ENCODE assay signal across 15 cellular contexts in genomic region chr6:14744212-14744556, GRCh38.
DNase-seq lines count a peak whose midpoint lies in the region; ATAC-seq and TF ChIP-seq lines count a peak whose summit lies in the region.
"Had no signal": no experiment of that assay in that cellular context is flagged by ENCODE, and none has a peak within 500 bp of the region (broad histone marks: within the 10 kb centered on the region; RNA-seq: fewer than 3 reads in every experiment).

No MANE protein-coding gene starts in this region.

- no peak overlapping the region for H3K23ac ChIP-seq in mesenchymal stem cell (ENCODE audit: low read length in 2 of 2)

- H3K4ac ChIP-seq in mesenchymal stem cell (ENCODE audit: low read depth in 1 of 2, low read length in 2 of 2): no peak overlapping the region

- no peak overlapping the region for H3K27ac ChIP-seq in mesenchymal stem cell (ENCODE audit: low read length, poor library complexity, severe bottlenecking)
- H3K27ac ChIP-seq in upper lobe of left lung: peak overlapping the region in 1 of 4 donors; percentile 71

- no peak overlapping the region for H3K4me2 ChIP-seq in mesenchymal stem cell (ENCODE audit: low read length, poor library complexity, severe bottlenecking)

- H2AFZ ChIP-seq in mesenchymal stem cell (ENCODE audit: low read depth, low read length): no peak overlapping the region

- H3K27me3 ChIP-seq in mesenchymal stem cell (ENCODE audit: control insufficient read depth in 1 of 2, insufficient read depth in 1 of 2, low read length in 2 of 2): no peaks in the 10 kb centered on the region
- no peaks in the 10 kb centered on the region for H3K27me3 ChIP-seq in upper lobe of left lung
- H3K27me3 ChIP-seq: BE2C, Peyer's patch had no signal

- no peak overlapping the region for H2BK12ac ChIP-seq in mesenchymal stem cell (ENCODE audit: low read length in 2 of 2)

- H3K9ac ChIP-seq in mesenchymal stem cell (ENCODE audit: low read length): peak overlapping the region; percentile 90

- H3K27ac Mint-ChIP-seq in stimulated activated naive CD8-positive, alpha-beta T cell treated with anti-CD3 and anti-CD28 coated beads, Interleukin-15, Interleukin-2, amounts not matched to agents 100 ng/mL and 50 ng/mL, for 24 hours: peak overlapping the region; percentile 93
- H3K27ac Mint-ChIP-seq in activated naive CD4-positive, alpha-beta T cell treated with anti-CD3 and anti-CD28 coated beads, Interleukin-2, amount 50 U/mL, for 72 hours: peak overlapping the region; percentile 99 to 100
- H3K27ac Mint-ChIP-seq: nephron progenitor cell had no signal

- H3K9me3 ChIP-seq in mesenchymal stem cell (ENCODE audit: control insufficient read depth, low read length) (no peaks in the 10 kb centered on the region), upper lobe of left lung (no peaks in the 10 kb centered on the region)
- H3K9me3 ChIP-seq: BE2C, Peyer's patch had no signal

- peak overlapping the region; percentile 6 for H3K4me3 Mint-ChIP-seq in stimulated activated naive CD8-positive, alpha-beta T cell treated with anti-CD3 and anti-CD28 coated beads, Interleukin-15, Interleukin-2, amounts not matched to agents 100 ng/mL and 50 ng/mL, for 24 hours
- H3K4me3 Mint-ChIP-seq: nephron progenitor cell had no signal

- H2BK5ac ChIP-seq in mesenchymal stem cell (ENCODE audit: low read depth, low read length, poor library complexity, severe bottlenecking): peak overlapping the region; percentile 31

- H3K79me1 ChIP-seq in mesenchymal stem cell (replicated peaks; ENCODE audit: low read length, poor library complexity, severe bottlenecking): no peaks in the 10 kb centered on the region

- peaks cover 88% of the 10 kb centered on the region for H3K4me1 Mint-ChIP-seq in stimulated activated naive CD8-positive, alpha-beta T cell treated with anti-CD3 and anti-CD28 coated beads, Interleukin-15, Interleukin-2, amounts not matched to agents 100 ng/mL and 50 ng/mL, for 24 hours (ENCODE audit: low read depth)

- peak overlapping the region; percentile 20 for H4K91ac ChIP-seq in mesenchymal stem cell (ENCODE audit: low read length)

- H3K14ac ChIP-seq in mesenchymal stem cell (ENCODE audit: low read length in 2 of 2): no peak overlapping the region

- no peaks in the 10 kb centered on the region for H3K27me3 Mint-ChIP-seq in stimulated activated naive CD8-positive, alpha-beta T cell treated with anti-CD3 and anti-CD28 coated beads, Interleukin-15, Interleukin-2, amounts not matched to agents 100 ng/mL and 50 ng/mL, for 24 hours

- H3K4me1 ChIP-seq in mesenchymal stem cell (ENCODE audit: control insufficient read depth, insufficient read depth, low read depth, low read length) (peaks cover 6% of the 10 kb centered on the region), upper lobe of left lung (peaks cover 0 to 7% (median 0%) of the 10 kb centered on the region in 4 donors)
- H3K4me1 ChIP-seq: Peyer's patch had no signal

- H3K36me3 Mint-ChIP-seq in stimulated activated naive CD8-positive, alpha-beta T cell treated with anti-CD3 and anti-CD28 coated beads, Interleukin-15, Interleukin-2, amounts not matched to agents 100 ng/mL and 50 ng/mL, for 24 hours (ENCODE audit: low read depth): peaks cover 20% of the 10 kb centered on the region
- H3K36me3 Mint-ChIP-seq in activated naive CD4-positive, alpha-beta T cell treated with anti-CD3 and anti-CD28 coated beads, Interleukin-2, amount 50 U/mL, for 72 hours: peaks cover 53 to 56% of the 10 kb centered on the region in 2 donors

- no peak overlapping the region for H2BK120ac ChIP-seq in mesenchymal stem cell (ENCODE audit: low read depth, low read length)

- no peak for TF ChIP-seq EP300 in upper lobe of left lung (IDR thresholded peaks at IDR 0.05)

- H4K8ac ChIP-seq in mesenchymal stem cell (ENCODE audit: low read length): no peak overlapping the region

- no peak overlapping the region for H2BK15ac ChIP-seq in mesenchymal stem cell (ENCODE audit: low read depth, poor library complexity, severe bottlenecking)

- H3K36me3 ChIP-seq in mesenchymal stem cell (ENCODE audit: control insufficient read depth in 1 of 2, insufficient read depth in 2 of 2, low read depth in 1 of 2, low read length in 2 of 2) (no peaks in the 10 kb centered on the region), upper lobe of left lung (no peaks in the 10 kb centered on the region)
- H3K36me3 ChIP-seq: BE2C, Peyer's patch had no signal

- no peak for TF ChIP-seq CTCF in upper lobe of left lung (IDR thresholded peaks at IDR 0.05)

- 60% methylated on average over 2 of the region's 3 CpGs for WGBS in mesenchymal stem cell
- 95 to 98% methylated on average over 3 of the region's 3 CpGs for WGBS in upper lobe of left lung, 2 donors

- H3K9me3 Mint-ChIP-seq in stimulated activated naive CD8-positive, alpha-beta T cell treated with anti-CD3 and anti-CD28 coated beads, Interleukin-15, Interleukin-2, amounts not matched to agents 100 ng/mL and 50 ng/mL, for 24 hours: peaks cover 25% of the 10 kb centered on the region
- H3K9me3 Mint-ChIP-seq in activated naive CD4-positive, alpha-beta T cell treated with anti-CD3 and anti-CD28 coated beads, Interleukin-2, amount 50 U/mL, for 72 hours: peaks cover 39 to 42% of the 10 kb centered on the region in 2 donors

- no peak overlapping the region for H3K18ac ChIP-seq in mesenchymal stem cell (ENCODE audit: low read depth in 1 of 2, low read length in 2 of 2)

- TF ChIP-seq POLR2A in upper lobe of left lung (IDR thresholded peaks at IDR 0.05): no peak

- no peak overlapping the region for H2AK5ac ChIP-seq in mesenchymal stem cell (ENCODE audit: low read length, severe bottlenecking)

- no peak for DNase-seq in stimulated activated naive CD8-positive, alpha-beta T cell treated with anti-CD3 and anti-CD28 coated beads, Interleukin-15, Interleukin-2, amounts not matched to agents 100 U/mL and 50 U/mL, for 24 hours
- no peak for DNase-seq in activated naive CD4-positive, alpha-beta T cell treated with anti-CD3 and anti-CD28 coated beads, Interleukin-2, amount 50 U/mL, for 72 hours (ENCODE audit: low spot score in 2 of 2)
- DNase-seq in mesenchymal stem cell (no peak), CD1c-positive myeloid dendritic cell (ENCODE audit: extremely low spot score) (no peak), AG08395 (ENCODE audit: low spot score) (no peak), RKO (ENCODE audit: low spot score) (no peak), upper lobe of left lung (no peak)
- DNase-seq: BE2C; effector CD8-positive, alpha-beta T cell; NCI-H2029 treated with DMSO at 0.1 percent for 48 hours; NCI-H526; nephron progenitor cell; retina had no signal

- H3K4me3 ChIP-seq in mesenchymal stem cell (ENCODE audit: insufficient read depth in 1 of 2, low read depth in 1 of 2, low read length in 2 of 2) (no peak overlapping the region), upper lobe of left lung (no peak overlapping the region)
- H3K4me3 ChIP-seq: Peyer's patch had no signal

- no peak for ATAC-seq in stimulated activated naive CD8-positive, alpha-beta T cell treated with anti-CD3 and anti-CD28 coated beads, Interleukin-15, Interleukin-2, amounts not matched to agents 100 U/mL and 50 U/mL, for 24 hours
- no peak for ATAC-seq in activated naive CD4-positive, alpha-beta T cell treated with anti-CD3 and anti-CD28 coated beads, Interleukin-2, amount 50 U/mL, for 72 hours
- no peak for ATAC-seq in upper lobe of left lung (ENCODE audit: low FRiP score in 2 of 2)
